Comparison of ENCODE assay signal across 8 cellular contexts in genomic region chr10:88194041-88194887, GRCh38.
A peak's percentile ranks its signal among the peaks of the same experiment; 100 is the strongest.
DNase-seq lines count a peak whose midpoint lies in the region; ATAC-seq and TF ChIP-seq lines count a peak whose summit lies in the region.

No MANE protein-coding gene starts in this region.

- H3K27ac Mint-ChIP-seq in activated T-helper 17 cell treated with anti-CD3 and anti-CD28 coated beads, Interleukin-2, amount 50 U/mL, for 72 hours = peak overlapping the region; percentile 77
- peak overlapping the region; percentile 72 to 94 (median 89) for H3K27ac Mint-ChIP-seq in naive thymus-derived CD4-positive, alpha-beta T cell
- H3K27ac Mint-ChIP-seq in endodermal cell = no peak overlapping the region

- H4K20me1 ChIP-seq in DND-41 (ENCODE audit: insufficient read depth, low read length) = no peaks in the 10 kb centered on the region

- WGBS in endodermal cell (ENCODE audit: insufficient coverage in 1 of 2, insufficient read length in 1 of 2), 2 experiments = 60 to 89% methylated on average over 1 to 3 of the region's 3 CpGs

- peak overlapping the region; percentile 29 for H3K9ac ChIP-seq in DND-41 (ENCODE audit: low read depth, low read length)
- no peak overlapping the region for H3K9ac ChIP-seq in endodermal cell (ENCODE audit: extremely low read depth, low read length, poor library complexity, severe bottlenecking)

- H3K9me3 Mint-ChIP-seq in activated T-helper 17 cell treated with anti-CD3 and anti-CD28 coated beads, Interleukin-2, amount 50 U/mL, for 72 hours = peaks cover 8% of the 10 kb centered on the region
- peaks cover 0 to 10% (median 0%) of the 10 kb centered on the region in 11 donors for H3K9me3 Mint-ChIP-seq in naive thymus-derived CD4-positive, alpha-beta T cell
- no peaks in the 10 kb centered on the region for H3K9me3 Mint-ChIP-seq in endodermal cell

- CTCF ChIA-PET in naive thymus-derived CD4-positive, alpha-beta T cell (lab: Charles Lee) = interaction anchor here (1.3 to 1.5 kb wide), 2 partner anchors 192 to 194 kb away, joined by 3 to 4 read pairs; no protein-coding TSS in a partner anchor

- intact Hi-C loops in naive thymus-derived CD4-positive, alpha-beta T cell (cut with micrococcal nuclease) = loop anchor here (1.0 to 5.0 kb wide), 8 partner anchors 41 to 332 kb away; partner anchors contain the start of genes KLLN (in 1 of the 2) and PTEN (in 1 of the 2)

- H3K4me2 ChIP-seq in DND-41 (ENCODE audit: insufficient read depth, low read length) = peak overlapping the region; percentile 59

- peak overlapping the region; percentile 85 for H3K27ac ChIP-seq in DND-41 (ENCODE audit: low read length)
- H3K27ac ChIP-seq in naive thymus-derived CD4-positive, alpha-beta T cell (ENCODE audit: low read depth, low read length) = peak overlapping the region; percentile 53
- no peak overlapping the region for H3K27ac ChIP-seq in endodermal cell (ENCODE audit: low read depth, low read length)
- H3K27ac ChIP-seq in WERI-Rb-1 = no peak overlapping the region

- peak overlapping the region; percentile 45 for H3K4me3 Mint-ChIP-seq in activated T-helper 17 cell treated with anti-CD3 and anti-CD28 coated beads, Interleukin-2, amount 50 U/mL, for 72 hours
- peak overlapping the region; percentile 61 to 80 (median 72) for H3K4me3 Mint-ChIP-seq in naive thymus-derived CD4-positive, alpha-beta T cell
- H3K4me3 Mint-ChIP-seq in endodermal cell = no peak overlapping the region

- DNase-seq in DND-41 (peak; percentile 90), RKO (ENCODE audit: low spot score) (peak; percentile 37), endodermal cell (no peak), NCI-H2107 (lab: John Stamatoyannopoulos, UW) (no peak), WERI-Rb-1 (no peak)
- peak in 8 of 9 donors; percentile 24 to 83 (median 72) for DNase-seq in naive thymus-derived CD4-positive, alpha-beta T cell

- no peaks in the 10 kb centered on the region for H3K9me3 ChIP-seq in DND-41 (ENCODE audit: insufficient read depth, low read length, severe bottlenecking)
- no peaks in the 10 kb centered on the region for H3K9me3 ChIP-seq in naive thymus-derived CD4-positive, alpha-beta T cell (ENCODE audit: control insufficient read depth in 2 of 3, low read length in 3 of 3)
- peaks cover 7% of the 10 kb centered on the region for H3K9me3 ChIP-seq in endodermal cell (ENCODE audit: control insufficient read depth, low read length)
- no peaks in the 10 kb centered on the region for H3K9me3 ChIP-seq in WERI-Rb-1 (ENCODE audit: severe bottlenecking)

- no peaks in the 10 kb centered on the region for H3K79me2 ChIP-seq in DND-41 (ENCODE audit: insufficient read depth, low read length)

- H3K4me1 Mint-ChIP-seq in activated T-helper 17 cell treated with anti-CD3 and anti-CD28 coated beads, Interleukin-2, amount 50 U/mL, for 72 hours = peaks cover 20% of the 10 kb centered on the region
- H3K4me1 Mint-ChIP-seq in naive thymus-derived CD4-positive, alpha-beta T cell = peaks cover 21 to 71% (median 52%) of the 10 kb centered on the region in 7 donors
- H3K4me1 Mint-ChIP-seq in endodermal cell = no peaks in the 10 kb centered on the region

- no peaks in the 10 kb centered on the region for H3K36me3 Mint-ChIP-seq in activated T-helper 17 cell treated with anti-CD3 and anti-CD28 coated beads, Interleukin-2, amount 50 U/mL, for 72 hours (ENCODE audit: low read depth)
- peaks cover 0 to 8% (median 0%) of the 10 kb centered on the region in 5 donors for H3K36me3 Mint-ChIP-seq in naive thymus-derived CD4-positive, alpha-beta T cell
- H3K36me3 Mint-ChIP-seq in endodermal cell (ENCODE audit: low read depth) = no peaks in the 10 kb centered on the region

- peak; percentile 32 for TF ChIP-seq CTCF in DND-41 (IDR thresholded peaks at IDR 0.05; ENCODE audit: borderline replicate concordance, extremely low read depth, low read length, poor library complexity, severe bottlenecking)
- no peak for TF ChIP-seq CTCF in endodermal cell (conservative IDR thresholded peaks at IDR 0.05)
- TF ChIP-seq CTCF in WERI-Rb-1 (IDR thresholded peaks at IDR 0.05; ENCODE audit: low read depth, low read length) = no peak

- no peaks in the 10 kb centered on the region for H3K27me3 Mint-ChIP-seq in activated T-helper 17 cell treated with anti-CD3 and anti-CD28 coated beads, Interleukin-2, amount 50 U/mL, for 72 hours
- peaks cover 0 to 2% (median 0%) of the 10 kb centered on the region in 5 donors for H3K27me3 Mint-ChIP-seq in naive thymus-derived CD4-positive, alpha-beta T cell
- no peaks in the 10 kb centered on the region for H3K27me3 Mint-ChIP-seq in endodermal cell (ENCODE audit: insufficient read depth)

- ATAC-seq in DND-41 (ENCODE audit: insufficient read depth, low read depth) (peak; percentile 100), GM19452 (IDR thresholded peaks at IDR 0.05; ENCODE audit: unreplicated experiment) (no peak)
- peak; percentile 98 for ATAC-seq in activated T-helper 17 cell treated with anti-CD3 and anti-CD28 coated beads, Interleukin-2, amount 50 U/mL, for 72 hours (replicated peaks)
- peak; percentile 98 for ATAC-seq in naive thymus-derived CD4-positive, alpha-beta T cell

- POLR2A ChIA-PET in naive thymus-derived CD4-positive, alpha-beta T cell (lab: Charles Lee) = interaction anchor here (1.0 to 1.9 kb wide), 3 partner anchors 10 to 332 kb away, joined by 3 to 12 read pairs (median 4); partner anchors contain the start of genes KLLN and PTEN

- H3K36me3 ChIP-seq in DND-41 (ENCODE audit: insufficient read depth, low read length) = no peaks in the 10 kb centered on the region
- no peaks in the 10 kb centered on the region for H3K36me3 ChIP-seq in naive thymus-derived CD4-positive, alpha-beta T cell (ENCODE audit: control insufficient read depth in 2 of 3, insufficient read depth in 3 of 3, low read length in 3 of 3)
- no peaks in the 10 kb centered on the region for H3K36me3 ChIP-seq in endodermal cell (ENCODE audit: control insufficient read depth, insufficient read depth, low read length)
- no peaks in the 10 kb centered on the region for H3K36me3 ChIP-seq in WERI-Rb-1

- H2AFZ ChIP-seq in DND-41 (ENCODE audit: low read depth, low read length) = peak overlapping the region; percentile 71

- H3K4me3 ChIP-seq in DND-41 (ENCODE audit: low read depth in 1 of 2, low read length in 2 of 2) = peak overlapping the region in 1 of 2 experiments; percentile 42; a peak in 2 of 4 replicates
- H3K4me3 ChIP-seq in naive thymus-derived CD4-positive, alpha-beta T cell (ENCODE audit: low read length) = peak overlapping the region; percentile 9
- no peak overlapping the region for H3K4me3 ChIP-seq in endodermal cell (ENCODE audit: low read length)
- no peak overlapping the region for H3K4me3 ChIP-seq in WERI-Rb-1 (ENCODE audit: low read depth, low read length)

- H3K27me3 ChIP-seq in DND-41 (ENCODE audit: insufficient read depth, low read length, poor library complexity) = no peaks in the 10 kb centered on the region
- no peaks in the 10 kb centered on the region for H3K27me3 ChIP-seq in naive thymus-derived CD4-positive, alpha-beta T cell (ENCODE audit: control insufficient read depth in 2 of 2, insufficient read depth in 2 of 2, low read length in 2 of 2)
- peaks cover 5% of the 10 kb centered on the region for H3K27me3 ChIP-seq in endodermal cell (ENCODE audit: control insufficient read depth, insufficient read depth, low read length, poor library complexity, severe bottlenecking)
- H3K27me3 ChIP-seq in WERI-Rb-1 (ENCODE audit: insufficient read depth, low read depth, severe bottlenecking) = no peaks in the 10 kb centered on the region

- peaks cover 35% of the 10 kb centered on the region for H3K4me1 ChIP-seq in DND-41 (ENCODE audit: insufficient read depth, low read length)
- H3K4me1 ChIP-seq in naive thymus-derived CD4-positive, alpha-beta T cell (ENCODE audit: control insufficient read depth in 2 of 2, insufficient read depth in 2 of 2, low read length in 2 of 2) = peaks cover 32% of the 10 kb centered on the region in 2 donors
- no peaks in the 10 kb centered on the region for H3K4me1 ChIP-seq in endodermal cell (ENCODE audit: control insufficient read depth, insufficient read depth, low read length)

Comparison
In these comparisons a context has a peak if more than half of its experiments do, and no peak if none do; other contexts are left out.
1. DNase-seq: peak in DND-41 (single experiment), RKO (single experiment) and naive thymus-derived CD4-positive, alpha-beta T cell (8 of 9); none in endodermal cell (single experiment), NCI-H2107 (single experiment) and WERI-Rb-1 (single experiment).
2. H3K27ac ChIP-seq: peak in DND-41 (single experiment) and naive thymus-derived CD4-positive, alpha-beta T cell (single experiment); none in endodermal cell (single experiment) and WERI-Rb-1 (single experiment).